In the genomic region with DNA sequence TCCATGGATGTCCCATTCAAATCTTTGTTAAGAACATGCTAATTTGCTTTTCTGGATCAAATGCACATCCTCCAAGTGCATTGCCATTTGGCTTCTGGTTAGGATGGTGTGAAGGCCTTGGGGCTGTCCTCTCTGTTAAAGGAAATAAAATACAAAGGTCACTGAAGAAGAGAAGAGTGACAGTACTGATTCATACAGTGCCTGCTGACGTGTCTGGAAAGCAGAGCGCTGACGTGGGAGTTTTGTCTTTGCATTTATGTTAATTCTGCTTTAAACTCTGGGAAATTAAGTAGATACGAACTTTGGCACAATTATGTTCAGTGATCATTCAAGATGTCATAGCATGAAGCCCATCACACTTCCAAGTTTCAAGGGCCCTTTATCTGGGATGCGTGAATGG, we compare ENCODE assay signal across 22 cellular contexts. TPM values are rescaled to one million over a fixed set of nuclear protein-coding genes. Genes with fewer than 3 reads are reported as not detected.
DNase-seq lines count a peak whose midpoint lies in the region; ATAC-seq and TF ChIP-seq lines count a peak whose summit lies in the region.
"Had no signal": no experiment of that assay in that cellular context is flagged by ENCODE, and none has a peak within 500 bp of the region (broad histone marks: within the 10 kb centered on the region; RNA-seq: fewer than 3 reads in every experiment).

No MANE protein-coding gene starts in this region.

- H3K27me3 Mint-ChIP-seq in endothelial cell (ENCODE audit: unreplicated experiment), result no peaks in the 10 kb centered on the region

- no peaks in the 10 kb centered on the region for H3K9me3 Mint-ChIP-seq in endothelial cell (ENCODE audit: unreplicated experiment)
- H3K9me3 Mint-ChIP-seq: CD8-positive, alpha-beta T cell; neural progenitor cell had no signal

- H4K20me1 ChIP-seq in osteoblast (ENCODE audit: insufficient read depth, low read length), result no peaks in the 10 kb centered on the region

- H3K79me2 ChIP-seq in ACC112 (ENCODE audit: control insufficient read depth, insufficient read depth, low read length, unreplicated experiment) (no peaks in the 10 kb centered on the region), osteoblast (ENCODE audit: insufficient read depth, low read length) (no peaks in the 10 kb centered on the region)

- peak overlapping the region; percentile 50 for H2AFZ ChIP-seq in ACC112 (ENCODE audit: low read length, unreplicated experiment)
- H2AFZ ChIP-seq in osteoblast (ENCODE audit: low read length), result peak overlapping the region; percentile 13
- H2AFZ ChIP-seq: neural progenitor cell, PC-9 had no signal

- H3K4me2 ChIP-seq in osteoblast (ENCODE audit: insufficient read depth, low read length), result peak overlapping the region; percentile 59
- H3K4me2 ChIP-seq: neural progenitor cell, PC-9 had no signal

- H3K27ac ChIP-seq in ACC112 (ENCODE audit: low read depth, low read length) (peak overlapping the region; percentile 99), osteoblast (ENCODE audit: low read depth, low read length) (peak overlapping the region; percentile 99)
- H3K27ac ChIP-seq: esophagus muscularis mucosa, neural progenitor cell, PC-9, upper lobe of left lung had no signal

- peaks cover 20% of the 10 kb centered on the region for H3K4me1 ChIP-seq in ACC112 (ENCODE audit: control insufficient read depth, insufficient read depth, low read length, unreplicated experiment)
- peaks cover 19% of the 10 kb centered on the region for H3K4me1 ChIP-seq in osteoblast (ENCODE audit: insufficient read depth, low read length)
- H3K4me1 ChIP-seq: neural progenitor cell, upper lobe of left lung had no signal

- no peak overlapping the region for H3K27ac Mint-ChIP-seq in endothelial cell (ENCODE audit: unreplicated experiment)
- H3K27ac Mint-ChIP-seq: CD8-positive, alpha-beta T cell; neural progenitor cell had no signal

- in situ Hi-C loops in astrocyte of the spinal cord (cut with HindIII; ENCODE audit: low sequenced_read_pairs), result no loop called here
- in situ Hi-C loops in GM13977 (cut with MboI; ENCODE audit: low pct_unique_long_range_greater_than_20kb, low sequenced_read_pairs, unreplicated experiment), result no loop called here

- DNase-seq in astrocyte of the spinal cord (ENCODE audit: low read depth, low spot score) (peak; percentile 60), globus pallidus (ENCODE audit: low spot score) (peak; percentile 43), osteoblast (ENCODE audit: insufficient read length, low spot score, missing footprints) (no peak), endothelial cell (ENCODE audit: low spot score) (no peak), GM13977 (ENCODE audit: low spot score) (no peak), activated gamma-delta T cell (lab: John Stamatoyannopoulos, UW) (no peak)
- DNase-seq: activated CD4-positive, alpha-beta T cell treated with anti-CD3 and anti-CD28 coated beads for 48 hours; activated CD8-positive, alpha-beta memory T cell treated with anti-CD3 and anti-CD28 coated beads, Interleukin-2, amount 50 U/mL, for 48 hours; activated naive CD4-positive, alpha-beta T cell treated with Interleukin-2 at 50 U/mL for 16 hours; CD8-positive, alpha-beta T cell; DMS79 treated with DMSO at 0.1 percent for 48 hours; mucosa of descending colon; NCI-H1105 treated with DMSO at 0.1 percent for 48 hours; NCI-H748 treated with DMSO at 0.1 percent for 48 hours; PC-9; stimulated activated naive CD4-positive, alpha-beta T cell treated with Interleukin-2 at 50 U/mL for 16 hours; upper lobe of left lung had no signal

- ATAC-seq in HG02840 (IDR thresholded peaks at IDR 0.05; ENCODE audit: low FRiP score, unreplicated experiment), result no peak
- ATAC-seq: CD8-positive, alpha-beta T cell had no signal

- no peaks in the 10 kb centered on the region for H3K27me3 ChIP-seq in ACC112 (ENCODE audit: insufficient read depth, low read length)
- H3K27me3 ChIP-seq in osteoblast (ENCODE audit: insufficient read depth, low read length), result peaks cover 3% of the 10 kb centered on the region
- H3K27me3 ChIP-seq: neural progenitor cell, upper lobe of left lung had no signal

- TF ChIP-seq CTCF in astrocyte of the spinal cord (IDR thresholded peaks at IDR 0.05; ENCODE audit: low read depth, low read length), result no peak
- TF ChIP-seq CTCF in osteoblast (IDR thresholded peaks at IDR 0.05; ENCODE audit: extremely low read depth, low read depth, low read length), result no peak
- TF ChIP-seq CTCF in endothelial cell (IDR thresholded peaks at IDR 0.05; ENCODE audit: unreplicated experiment), result no peak
- no peak for TF ChIP-seq CTCF in GM13977 (IDR thresholded peaks at IDR 0.05; ENCODE audit: extremely low read depth, insufficient read depth, missing control alignments)

- no peaks in the 10 kb centered on the region for H3K4me1 Mint-ChIP-seq in endothelial cell (ENCODE audit: unreplicated experiment)

- H3K4me3 Mint-ChIP-seq in endothelial cell (ENCODE audit: unreplicated experiment), result no peak overlapping the region
- H3K4me3 Mint-ChIP-seq: CD8-positive, alpha-beta T cell; neural progenitor cell had no signal

- H3K9me3 ChIP-seq in osteoblast (ENCODE audit: low read depth, low read length), result no peaks in the 10 kb centered on the region
- H3K9me3 ChIP-seq: esophagus muscularis mucosa, mucosa of descending colon, upper lobe of left lung had no signal

- peaks cover 2% of the 10 kb centered on the region for H3K36me3 Mint-ChIP-seq in endothelial cell (ENCODE audit: low read depth, unreplicated experiment)
- H3K36me3 Mint-ChIP-seq: CD8-positive, alpha-beta T cell; neural progenitor cell had no signal

- no peaks in the 10 kb centered on the region for H3K36me3 ChIP-seq in ACC112 (ENCODE audit: insufficient read depth, low read length)
- H3K36me3 ChIP-seq in osteoblast (ENCODE audit: insufficient read depth, low read length), result no peaks in the 10 kb centered on the region
- H3K36me3 ChIP-seq: esophagus muscularis mucosa, neural progenitor cell, upper lobe of left lung had no signal

- H3K4me3 ChIP-seq in ACC112 (ENCODE audit: low read depth, low read length), result peak overlapping the region; percentile 59
- no peak overlapping the region for H3K4me3 ChIP-seq in astrocyte of the spinal cord (ENCODE audit: low read depth, low read length)
- H3K4me3 ChIP-seq in osteoblast (ENCODE audit: insufficient read depth, low read length), result peak overlapping the region; percentile 26
- H3K4me3 ChIP-seq: esophagus muscularis mucosa, mucosa of descending colon, neural progenitor cell, PC-9, upper lobe of left lung had no signal

RNA-seq across cellular contexts. Expression of gene SYNDIG1, which starts 33.2 kb away (rescaled TPM):
- total RNA-seq in osteoblast, result 2.2 and 3.2 TPM in 2 replicates
- total RNA-seq in endothelial cell (ENCODE audit: unreplicated experiment), result 8.1 TPM
- total RNA-seq: CD8-positive, alpha-beta T cell; dermis microvascular lymphatic vessel endothelial cell; esophagus muscularis mucosa had no signal

Comparison
In these comparisons a context has a peak if more than half of its experiments do, and no peak if none do; other contexts are left out.
1. DNase-seq: peak in astrocyte of the spinal cord (single experiment) and globus pallidus (single experiment); none in osteoblast (single experiment), endothelial cell (single experiment), GM13977 (single experiment) and activated gamma-delta T cell (single experiment).